Comparison of ENCODE assay signal across 1 cellular context in the genomic region with DNA sequence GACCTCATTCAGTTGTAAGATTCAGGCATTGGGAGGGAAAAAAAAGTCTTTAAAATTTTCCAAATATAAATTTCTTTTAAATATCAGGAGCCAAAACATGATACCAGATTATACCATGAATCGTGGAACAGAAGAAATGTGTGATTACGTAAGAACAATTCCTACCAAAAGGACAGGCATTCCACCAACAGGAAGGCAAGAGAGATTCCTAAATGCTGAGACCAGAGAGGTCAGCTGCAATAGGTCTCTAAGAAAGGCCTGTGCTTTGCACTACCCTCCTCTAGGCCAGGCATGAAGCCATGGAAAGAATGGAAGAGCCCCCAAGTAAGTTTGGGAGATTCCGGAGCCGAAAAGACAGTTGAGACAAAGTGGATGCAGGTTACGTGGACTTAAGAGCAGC.
TF ChIP-seq lines count a peak whose summit lies in the region.

No MANE protein-coding gene starts in this region.

TF ChIP-seq in HepG2, 621 proteins besides CTCF, POLR2A, EP300 and RAD21 (continued from another document):
- no peak for TF ChIP-seq ZBTB46 (CRISPR knock-in tag; IDR thresholded peaks at IDR 0.05; ENCODE audit: borderline replicate concordance)
- TF ChIP-seq, protein P1, sequence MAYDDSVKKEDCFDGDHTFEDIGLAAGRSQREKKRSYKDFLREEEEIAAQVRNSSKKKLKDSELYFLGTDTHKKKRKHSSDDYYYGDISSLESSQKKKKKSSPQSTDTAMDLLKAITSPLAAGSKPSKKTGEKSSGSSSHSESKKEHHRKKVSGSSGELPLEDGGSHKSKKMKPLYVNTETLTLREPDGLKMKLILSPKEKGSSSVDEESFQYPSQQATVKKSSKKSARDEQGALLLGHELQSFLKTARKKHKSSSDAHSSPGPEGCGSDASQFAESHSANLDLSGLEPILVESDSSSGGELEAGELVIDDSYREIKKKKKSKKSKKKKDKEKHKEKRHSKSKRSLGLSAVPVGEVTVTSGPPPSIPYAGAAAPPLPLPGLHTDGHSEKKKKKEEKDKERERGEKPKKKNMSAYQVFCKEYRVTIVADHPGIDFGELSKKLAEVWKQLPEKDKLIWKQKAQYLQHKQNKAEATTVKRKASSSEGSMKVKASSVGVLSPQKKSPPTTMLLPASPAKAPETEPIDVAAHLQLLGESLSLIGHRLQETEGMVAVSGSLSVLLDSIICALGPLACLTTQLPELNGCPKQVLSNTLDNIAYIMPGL (CRISPR knock-in tag; IDR thresholded peaks at IDR 0.05; ENCODE audit: borderline replicate concordance in 1 of 2, low read depth in 1 of 2), result no peak
- no peak for TF ChIP-seq HMG20B (CRISPR knock-in tag; conservative IDR thresholded peaks at IDR 0.05)
TF ChIP-seq in HepG2: peak in this region for 0.
